In the genomic region with DNA sequence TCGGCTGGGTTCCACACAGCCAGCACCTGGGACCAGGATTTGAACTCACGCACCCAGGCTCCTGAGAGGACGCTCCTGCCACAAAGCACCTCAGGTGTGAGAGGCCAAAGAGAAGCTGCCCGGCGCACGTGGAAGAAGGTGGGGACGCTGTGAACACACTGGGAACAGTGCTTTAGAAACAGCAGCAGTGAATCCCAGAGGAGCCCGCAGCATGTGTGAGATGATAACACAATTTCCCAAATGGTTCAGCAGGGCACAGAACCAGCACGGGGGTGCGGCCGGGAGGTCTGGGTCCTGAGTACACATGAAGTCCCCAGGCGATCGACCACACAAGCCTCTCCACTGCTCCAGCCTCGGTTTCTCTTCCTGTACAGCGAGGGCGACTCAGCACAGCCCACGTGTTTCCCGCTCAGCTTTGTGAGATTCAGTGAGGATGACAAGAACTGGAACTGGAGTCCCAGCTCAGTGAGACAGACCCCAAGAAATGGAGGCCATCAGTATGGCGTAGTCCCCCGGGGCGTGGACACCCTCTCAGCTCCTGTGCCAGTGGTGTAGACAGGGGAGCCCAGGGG, we compare ENCODE assay signal across 1 cellular context.
TF ChIP-seq lines count a peak whose summit lies in the region.

No MANE protein-coding gene starts in this region.

TF ChIP-seq in GM23338, 12 proteins besides CTCF, POLR2A, EP300 and RAD21 (continued from another document):
- TF ChIP-seq, protein P1, sequence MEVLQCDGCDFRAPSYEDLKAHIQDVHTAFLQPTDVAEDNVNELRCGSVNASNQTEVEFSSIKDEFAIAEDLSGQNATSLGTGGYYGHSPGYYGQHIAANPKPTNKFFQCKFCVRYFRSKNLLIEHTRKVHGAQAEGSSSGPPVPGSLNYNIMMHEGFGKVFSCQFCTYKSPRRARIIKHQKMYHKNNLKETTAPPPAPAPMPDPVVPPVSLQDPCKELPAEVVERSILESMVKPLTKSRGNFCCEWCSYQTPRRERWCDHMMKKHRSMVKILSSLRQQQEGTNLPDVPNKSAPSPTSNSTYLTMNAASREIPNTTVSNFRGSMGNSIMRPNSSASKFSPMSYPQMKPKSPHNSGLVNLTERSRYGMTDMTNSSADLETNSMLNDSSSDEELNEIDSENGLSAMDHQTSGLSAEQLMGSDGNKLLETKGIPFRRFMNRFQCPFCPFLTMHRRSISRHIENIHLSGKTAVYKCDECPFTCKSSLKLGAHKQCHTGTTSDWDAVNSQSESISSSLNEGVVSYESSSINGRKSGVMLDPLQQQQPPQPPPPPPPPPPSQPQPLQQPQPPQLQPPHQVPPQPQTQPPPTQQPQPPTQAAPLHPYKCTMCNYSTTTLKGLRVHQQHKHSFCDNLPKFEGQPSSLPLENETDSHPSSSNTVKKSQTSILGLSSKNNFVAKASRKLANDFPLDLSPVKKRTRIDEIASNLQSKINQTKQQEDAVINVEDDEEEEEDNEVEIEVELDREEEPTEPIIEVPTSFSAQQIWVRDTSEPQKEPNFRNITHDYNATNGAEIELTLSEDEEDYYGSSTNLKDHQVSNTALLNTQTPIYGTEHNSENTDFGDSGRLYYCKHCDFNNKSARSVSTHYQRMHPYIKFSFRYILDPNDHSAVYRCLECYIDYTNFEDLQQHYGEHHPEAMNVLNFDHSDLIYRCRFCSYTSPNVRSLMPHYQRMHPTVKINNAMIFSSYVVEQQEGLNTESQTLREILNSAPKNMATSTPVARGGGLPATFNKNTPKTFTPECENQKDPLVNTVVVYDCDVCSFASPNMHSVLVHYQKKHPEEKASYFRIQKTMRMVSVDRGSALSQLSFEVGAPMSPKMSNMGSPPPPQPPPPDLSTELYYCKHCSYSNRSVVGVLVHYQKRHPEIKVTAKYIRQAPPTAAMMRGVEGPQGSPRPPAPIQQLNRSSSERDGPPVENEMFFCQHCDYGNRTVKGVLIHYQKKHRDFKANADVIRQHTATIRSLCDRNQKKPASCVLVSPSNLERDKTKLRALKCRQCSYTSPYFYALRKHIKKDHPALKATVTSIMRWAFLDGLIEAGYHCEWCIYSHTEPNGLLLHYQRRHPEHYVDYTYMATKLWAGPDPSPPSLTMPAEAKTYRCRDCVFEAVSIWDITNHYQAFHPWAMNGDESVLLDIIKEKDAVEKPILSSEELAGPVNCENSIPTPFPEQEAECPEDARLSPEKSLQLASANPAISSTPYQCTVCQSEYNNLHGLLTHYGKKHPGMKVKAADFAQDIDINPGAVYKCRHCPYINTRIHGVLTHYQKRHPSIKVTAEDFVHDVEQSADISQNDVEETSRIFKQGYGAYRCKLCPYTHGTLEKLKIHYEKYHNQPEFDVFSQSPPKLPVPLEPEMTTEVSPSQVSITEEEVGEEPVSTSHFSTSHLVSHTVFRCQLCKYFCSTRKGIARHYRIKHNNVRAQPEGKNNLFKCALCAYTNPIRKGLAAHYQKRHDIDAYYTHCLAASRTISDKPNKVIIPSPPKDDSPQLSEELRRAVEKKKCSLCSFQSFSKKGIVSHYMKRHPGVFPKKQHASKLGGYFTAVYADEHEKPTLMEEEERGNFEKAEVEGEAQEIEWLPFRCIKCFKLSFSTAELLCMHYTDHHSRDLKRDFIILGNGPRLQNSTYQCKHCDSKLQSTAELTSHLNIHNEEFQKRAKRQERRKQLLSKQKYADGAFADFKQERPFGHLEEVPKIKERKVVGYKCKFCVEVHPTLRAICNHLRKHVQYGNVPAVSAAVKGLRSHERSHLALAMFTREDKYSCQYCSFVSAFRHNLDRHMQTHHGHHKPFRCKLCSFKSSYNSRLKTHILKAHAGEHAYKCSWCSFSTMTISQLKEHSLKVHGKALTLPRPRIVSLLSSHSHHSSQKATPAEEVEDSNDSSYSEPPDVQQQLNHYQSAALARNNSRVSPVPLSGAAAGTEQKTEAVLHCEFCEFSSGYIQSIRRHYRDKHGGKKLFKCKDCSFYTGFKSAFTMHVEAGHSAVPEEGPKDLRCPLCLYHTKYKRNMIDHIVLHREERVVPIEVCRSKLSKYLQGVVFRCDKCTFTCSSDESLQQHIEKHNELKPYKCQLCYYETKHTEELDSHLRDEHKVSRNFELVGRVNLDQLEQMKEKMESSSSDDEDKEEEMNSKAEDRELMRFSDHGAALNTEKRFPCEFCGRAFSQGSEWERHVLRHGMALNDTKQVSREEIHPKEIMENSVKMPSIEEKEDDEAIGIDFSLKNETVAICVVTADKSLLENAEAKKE (CRISPR knock-in tag; IDR thresholded peaks at IDR 0.05), result no peak
- TF ChIP-seq POLR2AphosphoS5 (IDR thresholded peaks at IDR 0.05; ENCODE audit: low read depth) (no peak), EZH2 (IDR thresholded peaks at IDR 0.05; ENCODE audit: low read depth, unreplicated experiment) (no peak), NANOG (IDR thresholded peaks at IDR 0.05; ENCODE audit: borderline replicate concordance) (no peak), JUNB (IDR thresholded peaks at IDR 0.05; ENCODE audit: unreplicated experiment) (no peak), EZH2phosphoT487 (IDR thresholded peaks at IDR 0.05; ENCODE audit: unreplicated experiment) (no peak), CREB1 (CRISPR knock-in tag; IDR thresholded peaks at IDR 0.05; ENCODE audit: low read depth) (no peak), STAT1 (IDR thresholded peaks at IDR 0.05; ENCODE audit: unreplicated experiment) (no peak)
